In the genomic region with DNA sequence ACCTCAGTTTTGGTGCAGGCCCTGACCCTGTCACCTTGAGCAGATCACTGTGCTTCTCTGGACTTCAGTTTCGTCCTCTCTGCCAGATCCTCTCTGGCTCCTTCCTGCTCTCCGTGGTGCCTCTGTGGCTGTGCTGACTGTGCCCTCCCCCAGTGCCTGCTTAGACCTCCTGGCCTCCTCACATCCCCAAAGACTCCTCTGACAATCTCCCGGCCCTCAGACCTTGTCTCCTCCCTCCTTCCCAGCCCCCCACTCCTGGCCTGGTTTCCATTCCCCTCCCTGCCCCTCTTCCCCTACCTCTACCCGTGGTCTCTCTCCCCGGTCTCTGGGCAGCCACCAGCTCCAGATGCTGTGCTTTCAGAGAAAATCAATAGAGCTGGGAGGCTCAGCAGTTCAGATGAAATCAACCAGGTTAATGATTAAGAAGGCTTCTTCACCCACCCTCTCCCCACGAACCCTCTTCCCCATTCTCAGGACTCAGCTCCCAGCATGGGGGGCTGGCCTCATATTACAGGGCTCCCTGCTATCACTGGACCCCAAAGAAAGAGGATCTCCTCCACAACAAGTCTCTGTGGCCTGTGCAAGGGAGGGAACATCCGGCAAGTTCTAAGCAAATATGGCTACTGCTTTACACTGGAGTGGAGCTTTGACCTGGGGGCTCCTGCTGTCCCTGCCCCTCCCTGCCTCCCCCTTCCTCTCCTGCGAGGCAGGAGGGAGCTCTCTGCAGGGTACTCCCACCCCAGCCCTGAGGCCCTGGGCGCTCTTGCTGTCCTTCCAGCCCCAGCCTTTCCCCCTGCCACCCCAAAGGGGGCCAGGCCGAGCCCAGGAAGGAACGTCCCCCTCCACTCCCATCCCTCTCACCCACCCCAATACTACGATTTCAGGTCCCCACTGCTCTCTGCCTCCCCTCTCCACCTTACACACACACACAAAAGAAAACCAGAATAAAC, we compare ENCODE assay signal across 1 cellular context.
TF ChIP-seq lines count a peak whose summit lies in the region.

No MANE protein-coding gene starts in this region.

TF ChIP-seq in HepG2, 621 proteins besides CTCF, POLR2A, EP300 and RAD21 (continued from another document and continues in another):
- no peak; the same call in 1 of the 2 replicates for TF ChIP-seq GATAD1 (CRISPR knock-in tag; IDR thresholded peaks at IDR 0.05)
- no peak for TF ChIP-seq SOX13 (IDR thresholded peaks at IDR 0.05)
- peak in 1 of 2 experiments; percentile 28; a peak in 1 of 4 replicates for TF ChIP-seq SOX13 (CRISPR knock-in tag; conservative IDR thresholded peaks at IDR 0.05 in 1 of 2, IDR thresholded peaks at IDR 0.05 in 1 of 2)
- no peak for TF ChIP-seq MAFF (IDR thresholded peaks at IDR 0.05; ENCODE audit: low read depth, low read length)
- TF ChIP-seq ZSCAN20 (CRISPR knock-in tag; IDR thresholded peaks at IDR 0.05; ENCODE audit: borderline replicate concordance) = no peak
- no peak for TF ChIP-seq PCBP2 (optimal IDR thresholded peaks at IDR 0.05; ENCODE audit: low read depth, low read length, poor library complexity, severe bottlenecking)
- TF ChIP-seq ZNF720 (CRISPR knock-in tag; IDR thresholded peaks at IDR 0.05) = no peak
- TF ChIP-seq MAFG (CRISPR knock-in tag; IDR thresholded peaks at IDR 0.05) = no peak
- TF ChIP-seq BRD4 (CRISPR knock-in tag; IDR thresholded peaks at IDR 0.05) = 0 out of 2 replicates have a peak, but pooled peaks have one; percentile 73
- 0 out of 2 replicates have a peak, but pooled peaks have one; percentile 18 for TF ChIP-seq NFKBIZ (CRISPR knock-in tag; IDR thresholded peaks at IDR 0.05)
- TF ChIP-seq, protein P1, sequence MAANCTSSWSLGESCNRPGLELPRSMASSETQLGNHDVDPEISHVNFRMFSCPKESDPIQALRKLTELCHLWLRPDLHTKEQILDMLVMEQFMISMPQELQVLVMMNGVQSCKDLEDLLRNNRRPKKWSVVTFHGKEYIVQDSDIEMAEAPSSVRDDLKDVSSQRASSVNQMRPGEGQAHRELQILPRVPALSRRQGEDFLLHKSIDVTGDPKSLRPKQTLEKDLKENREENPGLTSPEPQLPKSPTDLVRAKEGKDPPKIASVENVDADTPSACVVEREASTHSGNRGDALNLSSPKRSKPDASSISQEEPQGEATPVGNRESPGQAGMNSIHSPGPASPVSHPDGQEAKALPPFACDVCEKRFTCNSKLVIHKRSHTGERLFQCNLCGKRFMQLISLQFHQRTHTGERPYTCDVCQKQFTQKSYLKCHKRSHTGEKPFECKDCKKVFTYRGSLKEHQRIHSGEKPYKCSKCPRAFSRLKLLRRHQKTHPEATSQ (CRISPR knock-in tag; IDR thresholded peaks at IDR 0.05; ENCODE audit: borderline replicate concordance) = no peak
- TF ChIP-seq ARNT2 (CRISPR knock-in tag; IDR thresholded peaks at IDR 0.05; ENCODE audit: low read depth) = no peak
- no peak for TF ChIP-seq MBD4 (IDR thresholded peaks at IDR 0.05; ENCODE audit: borderline replicate concordance, low read length)
- TF ChIP-seq, protein P2, sequence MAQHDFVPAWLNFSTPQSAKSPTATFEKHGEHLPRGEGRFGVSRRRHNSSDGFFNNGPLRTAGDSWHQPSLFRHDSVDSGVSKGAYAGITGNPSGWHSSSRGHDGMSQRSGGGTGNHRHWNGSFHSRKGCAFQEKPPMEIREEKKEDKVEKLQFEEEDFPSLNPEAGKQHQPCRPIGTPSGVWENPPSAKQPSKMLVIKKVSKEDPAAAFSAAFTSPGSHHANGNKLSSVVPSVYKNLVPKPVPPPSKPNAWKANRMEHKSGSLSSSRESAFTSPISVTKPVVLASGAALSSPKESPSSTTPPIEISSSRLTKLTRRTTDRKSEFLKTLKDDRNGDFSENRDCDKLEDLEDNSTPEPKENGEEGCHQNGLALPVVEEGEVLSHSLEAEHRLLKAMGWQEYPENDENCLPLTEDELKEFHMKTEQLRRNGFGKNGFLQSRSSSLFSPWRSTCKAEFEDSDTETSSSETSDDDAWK (CRISPR knock-in tag; IDR thresholded peaks at IDR 0.05) = no peak
- no peak for TF ChIP-seq ZC3H4 (CRISPR knock-in tag; IDR thresholded peaks at IDR 0.05; ENCODE audit: borderline replicate concordance)
- no peak for TF ChIP-seq PCBP1 (IDR thresholded peaks at IDR 0.05; ENCODE audit: borderline replicate concordance, low read depth, low read length)
- TF ChIP-seq ZNF382 (CRISPR knock-in tag; IDR thresholded peaks at IDR 0.05; ENCODE audit: borderline replicate concordance) = no peak
- peak; percentile 13; the same call in 1 of the 2 replicates for TF ChIP-seq ZNF331 (CRISPR knock-in tag; IDR thresholded peaks at IDR 0.05)
- TF ChIP-seq RARG (CRISPR knock-in tag; IDR thresholded peaks at IDR 0.05; ENCODE audit: low read depth) = no peak
- TF ChIP-seq, protein P3, sequence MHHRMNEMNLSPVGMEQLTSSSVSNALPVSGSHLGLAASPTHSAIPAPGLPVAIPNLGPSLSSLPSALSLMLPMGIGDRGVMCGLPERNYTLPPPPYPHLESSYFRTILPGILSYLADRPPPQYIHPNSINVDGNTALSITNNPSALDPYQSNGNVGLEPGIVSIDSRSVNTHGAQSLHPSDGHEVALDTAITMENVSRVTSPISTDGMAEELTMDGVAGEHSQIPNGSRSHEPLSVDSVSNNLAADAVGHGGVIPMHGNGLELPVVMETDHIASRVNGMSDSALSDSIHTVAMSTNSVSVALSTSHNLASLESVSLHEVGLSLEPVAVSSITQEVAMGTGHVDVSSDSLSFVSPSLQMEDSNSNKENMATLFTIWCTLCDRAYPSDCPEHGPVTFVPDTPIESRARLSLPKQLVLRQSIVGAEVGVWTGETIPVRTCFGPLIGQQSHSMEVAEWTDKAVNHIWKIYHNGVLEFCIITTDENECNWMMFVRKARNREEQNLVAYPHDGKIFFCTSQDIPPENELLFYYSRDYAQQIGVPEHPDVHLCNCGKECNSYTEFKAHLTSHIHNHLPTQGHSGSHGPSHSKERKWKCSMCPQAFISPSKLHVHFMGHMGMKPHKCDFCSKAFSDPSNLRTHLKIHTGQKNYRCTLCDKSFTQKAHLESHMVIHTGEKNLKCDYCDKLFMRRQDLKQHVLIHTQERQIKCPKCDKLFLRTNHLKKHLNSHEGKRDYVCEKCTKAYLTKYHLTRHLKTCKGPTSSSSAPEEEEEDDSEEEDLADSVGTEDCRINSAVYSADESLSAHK (CRISPR knock-in tag; IDR thresholded peaks at IDR 0.05; ENCODE audit: borderline replicate concordance) = no peak
- TF ChIP-seq FOXC1 (CRISPR knock-in tag; IDR thresholded peaks at IDR 0.05; ENCODE audit: borderline replicate concordance) = 0 out of 2 replicates have a peak, but pooled peaks have one; percentile 37
- TF ChIP-seq ATF7-NPFF (CRISPR knock-in tag; IDR thresholded peaks at IDR 0.05; ENCODE audit: low read depth) = no peak; the same call in 1 of the 2 replicates
- TF ChIP-seq SNAI1 (CRISPR knock-in tag; IDR thresholded peaks at IDR 0.05; ENCODE audit: borderline replicate concordance) = peak; percentile 73; the same call in 1 of the 2 replicates
- no peak for TF ChIP-seq GPN1 (CRISPR knock-in tag; IDR thresholded peaks at IDR 0.05; ENCODE audit: borderline replicate concordance)
- peak; percentile 37; the same call in 1 of the 2 replicates for TF ChIP-seq ZNF768 (CRISPR knock-in tag; IDR thresholded peaks at IDR 0.05)
- TF ChIP-seq HNRNPL (IDR thresholded peaks at IDR 0.05; ENCODE audit: low read depth, low read length) = no peak
- TF ChIP-seq MTA1 (CRISPR knock-in tag; IDR thresholded peaks at IDR 0.05; ENCODE audit: borderline replicate concordance) = peak; percentile 85
- TF ChIP-seq ZNF883 (CRISPR knock-in tag; IDR thresholded peaks at IDR 0.05; ENCODE audit: not compliant biosample characterization) = no peak
- TF ChIP-seq, protein P4, sequence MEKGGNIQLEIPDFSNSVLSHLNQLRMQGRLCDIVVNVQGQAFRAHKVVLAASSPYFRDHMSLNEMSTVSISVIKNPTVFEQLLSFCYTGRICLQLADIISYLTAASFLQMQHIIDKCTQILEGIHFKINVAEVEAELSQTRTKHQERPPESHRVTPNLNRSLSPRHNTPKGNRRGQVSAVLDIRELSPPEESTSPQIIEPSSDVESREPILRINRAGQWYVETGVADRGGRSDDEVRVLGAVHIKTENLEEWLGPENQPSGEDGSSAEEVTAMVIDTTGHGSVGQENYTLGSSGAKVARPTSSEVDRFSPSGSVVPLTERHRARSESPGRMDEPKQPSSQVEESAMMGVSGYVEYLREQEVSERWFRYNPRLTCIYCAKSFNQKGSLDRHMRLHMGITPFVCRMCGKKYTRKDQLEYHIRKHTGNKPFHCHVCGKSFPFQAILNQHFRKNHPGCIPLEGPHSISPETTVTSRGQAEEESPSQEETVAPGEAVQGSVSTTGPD (CRISPR knock-in tag; IDR thresholded peaks at IDR 0.05) = no peak
- TF ChIP-seq CBX2 (IDR thresholded peaks at IDR 0.05; ENCODE audit: low read depth, low read length) = no peak
- TF ChIP-seq CBX2 (CRISPR knock-in tag; IDR thresholded peaks at IDR 0.05; ENCODE audit: low read depth) = no peak
- peak; percentile 31; the same call in 1 of the 2 replicates for TF ChIP-seq ZBTB38 (CRISPR knock-in tag; IDR thresholded peaks at IDR 0.05)
- TF ChIP-seq ZNF563 (CRISPR knock-in tag; IDR thresholded peaks at IDR 0.05) = no peak
- TF ChIP-seq, protein P5, sequence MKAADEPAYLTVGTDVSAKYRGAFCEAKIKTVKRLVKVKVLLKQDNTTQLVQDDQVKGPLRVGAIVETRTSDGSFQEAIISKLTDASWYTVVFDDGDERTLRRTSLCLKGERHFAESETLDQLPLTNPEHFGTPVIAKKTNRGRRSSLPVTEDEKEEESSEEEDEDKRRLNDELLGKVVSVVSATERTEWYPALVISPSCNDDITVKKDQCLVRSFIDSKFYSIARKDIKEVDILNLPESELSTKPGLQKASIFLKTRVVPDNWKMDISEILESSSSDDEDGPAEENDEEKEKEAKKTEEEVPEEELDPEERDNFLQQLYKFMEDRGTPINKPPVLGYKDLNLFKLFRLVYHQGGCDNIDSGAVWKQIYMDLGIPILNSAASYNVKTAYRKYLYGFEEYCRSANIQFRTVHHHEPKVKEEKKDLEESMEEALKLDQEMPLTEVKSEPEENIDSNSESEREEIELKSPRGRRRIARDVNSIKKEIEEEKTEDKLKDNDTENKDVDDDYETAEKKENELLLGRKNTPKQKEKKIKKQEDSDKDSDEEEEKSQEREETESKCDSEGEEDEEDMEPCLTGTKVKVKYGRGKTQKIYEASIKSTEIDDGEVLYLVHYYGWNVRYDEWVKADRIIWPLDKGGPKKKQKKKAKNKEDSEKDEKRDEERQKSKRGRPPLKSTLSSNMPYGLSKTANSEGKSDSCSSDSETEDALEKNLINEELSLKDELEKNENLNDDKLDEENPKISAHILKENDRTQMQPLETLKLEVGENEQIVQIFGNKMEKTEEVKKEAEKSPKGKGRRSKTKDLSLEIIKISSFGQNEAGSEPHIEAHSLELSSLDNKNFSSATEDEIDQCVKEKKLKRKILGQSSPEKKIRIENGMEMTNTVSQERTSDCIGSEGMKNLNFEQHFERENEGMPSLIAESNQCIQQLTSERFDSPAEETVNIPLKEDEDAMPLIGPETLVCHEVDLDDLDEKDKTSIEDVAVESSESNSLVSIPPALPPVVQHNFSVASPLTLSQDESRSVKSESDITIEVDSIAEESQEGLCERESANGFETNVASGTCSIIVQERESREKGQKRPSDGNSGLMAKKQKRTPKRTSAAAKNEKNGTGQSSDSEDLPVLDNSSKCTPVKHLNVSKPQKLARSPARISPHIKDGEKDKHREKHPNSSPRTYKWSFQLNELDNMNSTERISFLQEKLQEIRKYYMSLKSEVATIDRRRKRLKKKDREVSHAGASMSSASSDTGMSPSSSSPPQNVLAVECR (CRISPR knock-in tag; IDR thresholded peaks at IDR 0.05; ENCODE audit: borderline replicate concordance) = peak; percentile 77
- 0 out of 2 replicates have a peak, but pooled peaks have one; percentile 49 for TF ChIP-seq TGIF2 (CRISPR knock-in tag; IDR thresholded peaks at IDR 0.05)
- TF ChIP-seq ZBTB20 (CRISPR knock-in tag; IDR thresholded peaks at IDR 0.05; ENCODE audit: borderline replicate concordance, low read depth) = peak; percentile 36; the same call in 1 of the 2 replicates
- no peak for TF ChIP-seq SMARCC2 (IDR thresholded peaks at IDR 0.05)
- no peak; the same call in 1 of the 2 replicates for TF ChIP-seq EEA1 (CRISPR knock-in tag; IDR thresholded peaks at IDR 0.05; ENCODE audit: borderline replicate concordance)
- TF ChIP-seq ZNF121 (CRISPR knock-in tag; IDR thresholded peaks at IDR 0.05) = no peak
- no peak for TF ChIP-seq TAF15 (IDR thresholded peaks at IDR 0.05; ENCODE audit: low read depth, low read length, poor library complexity, severe bottlenecking)
- TF ChIP-seq ZFP36L1 (CRISPR knock-in tag; IDR thresholded peaks at IDR 0.05) = peak; percentile 71; the same call in 1 of the 2 replicates
- 0 out of 2 replicates have a peak, but pooled peaks have one; percentile 51 for TF ChIP-seq SPEN (CRISPR knock-in tag; IDR thresholded peaks at IDR 0.05; ENCODE audit: low read depth)
- no peak; the same call in 1 of the 2 replicates for TF ChIP-seq KAT2B (IDR thresholded peaks at IDR 0.05; ENCODE audit: borderline replicate concordance, low read depth, low read length)
- TF ChIP-seq U2AF2 (IDR thresholded peaks at IDR 0.05; ENCODE audit: low read depth, low read length) = no peak
- peak; percentile 98 for TF ChIP-seq ZSCAN25 (CRISPR knock-in tag; IDR thresholded peaks at IDR 0.05)
- no peak for TF ChIP-seq ZNF33A (CRISPR knock-in tag; IDR thresholded peaks at IDR 0.05; ENCODE audit: borderline replicate concordance)
- TF ChIP-seq MEIS1 (CRISPR knock-in tag; IDR thresholded peaks at IDR 0.05; ENCODE audit: borderline replicate concordance) = no peak; the same call in 1 of the 2 replicates
- TF ChIP-seq, protein P6, sequence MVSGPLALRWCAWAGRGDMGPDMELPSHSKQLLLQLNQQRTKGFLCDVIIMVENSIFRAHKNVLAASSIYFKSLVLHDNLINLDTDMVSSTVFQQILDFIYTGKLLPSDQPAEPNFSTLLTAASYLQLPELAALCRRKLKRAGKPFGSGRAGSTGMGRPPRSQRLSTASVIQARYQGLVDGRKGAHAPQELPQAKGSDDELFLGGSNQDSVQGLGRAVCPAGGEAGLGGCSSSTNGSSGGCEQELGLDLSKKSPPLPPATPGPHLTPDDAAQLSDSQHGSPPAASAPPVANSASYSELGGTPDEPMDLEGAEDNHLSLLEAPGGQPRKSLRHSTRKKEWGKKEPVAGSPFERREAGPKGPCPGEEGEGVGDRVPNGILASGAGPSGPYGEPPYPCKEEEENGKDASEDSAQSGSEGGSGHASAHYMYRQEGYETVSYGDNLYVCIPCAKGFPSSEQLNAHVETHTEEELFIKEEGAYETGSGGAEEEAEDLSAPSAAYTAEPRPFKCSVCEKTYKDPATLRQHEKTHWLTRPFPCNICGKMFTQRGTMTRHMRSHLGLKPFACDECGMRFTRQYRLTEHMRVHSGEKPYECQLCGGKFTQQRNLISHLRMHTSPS (CRISPR knock-in tag; IDR thresholded peaks at IDR 0.05; ENCODE audit: low read depth) = 0 out of 2 replicates have a peak, but pooled peaks have one; percentile 29
- peak; percentile 28; the same call in 1 of the 2 replicates for TF ChIP-seq HDAC1 (CRISPR knock-in tag; IDR thresholded peaks at IDR 0.05)
- 0 out of 2 replicates have a peak, but pooled peaks have one; percentile 6 for TF ChIP-seq MIXL1 (CRISPR knock-in tag; IDR thresholded peaks at IDR 0.05)
- no peak for TF ChIP-seq ZNF326 (CRISPR knock-in tag; IDR thresholded peaks at IDR 0.05; ENCODE audit: borderline replicate concordance)
- TF ChIP-seq, protein P7, sequence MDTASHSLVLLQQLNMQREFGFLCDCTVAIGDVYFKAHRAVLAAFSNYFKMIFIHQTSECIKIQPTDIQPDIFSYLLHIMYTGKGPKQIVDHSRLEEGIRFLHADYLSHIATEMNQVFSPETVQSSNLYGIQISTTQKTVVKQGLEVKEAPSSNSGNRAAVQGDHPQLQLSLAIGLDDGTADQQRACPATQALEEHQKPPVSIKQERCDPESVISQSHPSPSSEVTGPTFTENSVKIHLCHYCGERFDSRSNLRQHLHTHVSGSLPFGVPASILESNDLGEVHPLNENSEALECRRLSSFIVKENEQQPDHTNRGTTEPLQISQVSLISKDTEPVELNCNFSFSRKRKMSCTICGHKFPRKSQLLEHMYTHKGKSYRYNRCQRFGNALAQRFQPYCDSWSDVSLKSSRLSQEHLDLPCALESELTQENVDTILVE (CRISPR knock-in tag; IDR thresholded peaks at IDR 0.05) = no peak; the same call in 1 of the 2 replicates
